Comparison of ENCODE assay signal across 12 cellular contexts in the genomic region with DNA sequence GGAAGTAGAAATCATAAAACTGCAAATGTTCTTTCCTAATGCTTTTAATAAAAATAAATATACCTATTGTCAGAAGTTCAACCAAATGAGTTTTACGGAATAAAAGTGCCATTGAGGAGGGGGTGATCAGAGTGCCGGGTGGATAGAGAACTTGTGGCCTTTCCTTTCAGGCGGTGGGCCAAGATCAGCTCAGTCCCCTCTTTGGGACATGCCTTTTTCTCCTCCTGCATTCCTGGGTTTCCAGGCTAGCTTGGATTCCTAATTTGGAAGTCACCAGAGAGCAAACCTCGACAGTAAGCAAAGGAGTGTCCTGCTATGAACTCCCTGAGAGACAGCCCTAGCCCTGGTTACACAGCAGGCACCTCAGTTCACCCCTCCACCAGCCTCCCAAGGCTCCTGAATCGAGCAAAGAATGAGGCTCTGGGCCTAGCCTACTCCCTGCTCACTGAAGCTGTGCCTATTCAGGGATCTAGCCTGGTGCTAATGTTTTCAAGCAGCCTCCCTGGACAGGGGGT.
DNase-seq lines count a peak whose midpoint lies in the region; ATAC-seq and TF ChIP-seq lines count a peak whose summit lies in the region.
"Had no signal": no experiment of that assay in that cellular context is flagged by ENCODE, and none has a peak within 500 bp of the region (broad histone marks: within the 10 kb centered on the region; RNA-seq: fewer than 3 reads in every experiment).

No MANE protein-coding gene starts in this region.

- peak; percentile 86 for DNase-seq in AG10803 (ENCODE audit: low read depth)
- DNase-seq in RPMI7951 (ENCODE audit: low read depth): peak; percentile 33
- peak; percentile 67 for DNase-seq in fibroblast of peridontal ligament (ENCODE audit: extremely low read depth)
- DNase-seq in NCI-H526 treated with DMSO at 0.1 percent for 48 hours (lab: John Stamatoyannopoulos, UW): no peak
- no peak for DNase-seq in KG1 (lab: John Stamatoyannopoulos, UW)
- DNase-seq: activated CD4-positive, alpha-beta memory T cell treated with anti-CD3 and anti-CD28 coated beads for 36 hours; CD8-positive, alpha-beta T cell; KBM-7; NCI-H345 had no signal

- H3K27ac Mint-ChIP-seq in nephron: peak overlapping the region in 2 of 3 experiments; percentile 44 to 70
- H3K27ac Mint-ChIP-seq: activated CD4-positive, alpha-beta memory T cell treated with anti-CD3 and anti-CD28 coated beads for 36 hours; CD8-positive, alpha-beta T cell had no signal

- no peak overlapping the region for H3K4me3 ChIP-seq in AG10803 (ENCODE audit: low read length)

- no peak overlapping the region for H3K4me3 Mint-ChIP-seq in nephron
- H3K4me3 Mint-ChIP-seq: activated CD4-positive, alpha-beta memory T cell treated with anti-CD3 and anti-CD28 coated beads for 36 hours; CD8-positive, alpha-beta T cell had no signal

- ATAC-seq in HG02588 (IDR thresholded peaks at IDR 0.05; ENCODE audit: unreplicated experiment) (no peak), HG03460 (IDR thresholded peaks at IDR 0.05; ENCODE audit: unreplicated experiment) (no peak)
- ATAC-seq: CD8-positive, alpha-beta T cell had no signal

- H3K9me3 Mint-ChIP-seq in nephron: peaks cover 7% of the 10 kb centered on the region

- H3K27me3 Mint-ChIP-seq in nephron (ENCODE audit: low read depth): peaks cover 26% of the 10 kb centered on the region

- TF ChIP-seq CTCF in AG10803 (conservative IDR thresholded peaks at IDR 0.05; ENCODE audit: low read length) (no peak), nephron (IDR thresholded peaks at IDR 0.05; ENCODE audit: unreplicated experiment in 3 of 3) (no peak)

- H3K36me3 Mint-ChIP-seq in nephron (ENCODE audit: low read depth): peaks cover 3% of the 10 kb centered on the region
- H3K36me3 Mint-ChIP-seq: activated CD4-positive, alpha-beta memory T cell treated with anti-CD3 and anti-CD28 coated beads for 36 hours; CD8-positive, alpha-beta T cell had no signal

- peaks cover 14% of the 10 kb centered on the region for H3K4me1 Mint-ChIP-seq in nephron

Comparison
In these comparisons a context has a peak if more than half of its experiments do, and no peak if none do; other contexts are left out.
1. DNase-seq: peak in AG10803 (single experiment), RPMI7951 (single experiment) and fibroblast of peridontal ligament (single experiment); none in NCI-H526 treated with DMSO at 0.1 percent for 48 hours (single experiment) and KG1 (single experiment).